ENCODE assay signal across 9 cellular contexts in genomic region chr9:130857864-130858730, GRCh38. TPM values are rescaled to one million over a fixed set of nuclear protein-coding genes. Genes with fewer than 3 reads are reported as not detected.
DNase-seq lines count a peak whose midpoint lies in the region; ATAC-seq and TF ChIP-seq lines count a peak whose summit lies in the region.
"Had no signal": no experiment of that assay in that cellular context is flagged by ENCODE, and none has a peak within 500 bp of the region (broad histone marks: within the 10 kb centered on the region; RNA-seq: fewer than 3 reads in every experiment).

No MANE protein-coding gene starts in this region.

- 76 to 83% methylated on average over 21 of the region's 21 CpGs for WGBS in sigmoid colon, 2 donors

- in situ Hi-C loops in G401 (cut with HindIII; ENCODE audit: low sequenced_read_pairs), result loop anchor here (10.0 kb wide), 1 partner anchor 123 kb away; no protein-coding TSS in a partner anchor

- H3K27me3 ChIP-seq in cardiac muscle cell (no peaks in the 10 kb centered on the region), sigmoid colon (no peaks in the 10 kb centered on the region)

- no peak for TF ChIP-seq POLR2A in sigmoid colon (IDR thresholded peaks at IDR 0.05)

- TF ChIP-seq CTCF in cardiac muscle cell (IDR thresholded peaks at IDR 0.05; ENCODE audit: low read depth, low read length) (no peak), sigmoid colon (IDR thresholded peaks at IDR 0.05) (no peak), GM20000 (IDR thresholded peaks at IDR 0.05; ENCODE audit: extremely low read depth, missing control alignments) (no peak)

- peak in 1 of 4 donors; percentile 28 for TF ChIP-seq EP300 in sigmoid colon (IDR thresholded peaks at IDR 0.05)

- H3K27ac ChIP-seq in cardiac muscle cell, result peak overlapping the region; percentile 74
- H3K27ac ChIP-seq in sigmoid colon, result peak overlapping the region; percentile 82 to 95 (median 87)

- intact Hi-C loops in sigmoid colon (cut with DNase I), result loop anchor here (1.0 kb wide), 1 partner anchor 79 kb away; no protein-coding TSS in a partner anchor

- ATAC-seq in esophagus mucosa (no peak), GM19328 (IDR thresholded peaks at IDR 0.05; ENCODE audit: unreplicated experiment) (no peak)

- peaks cover 46% of the 10 kb centered on the region for H3K36me3 ChIP-seq in cardiac muscle cell
- H3K36me3 ChIP-seq in sigmoid colon, result peaks cover 22 to 61% (median 31%) of the 10 kb centered on the region in 4 donors

- peak; percentile 78 for DNase-seq in G401 (ENCODE audit: low spot score)
- DNase-seq in amniotic stem cell (lab: John Stamatoyannopoulos, UW), result peak; percentile 32
- DNase-seq in cardiac muscle cell (ENCODE audit: low read depth in 1 of 2, low spot score in 1 of 2), result peak in 1 of 2 donors; percentile 88
- DNase-seq in sigmoid colon, result peak; percentile 93
- no peak for DNase-seq in GM20000 (ENCODE audit: low spot score)
- no peak for DNase-seq in NCI-H1048 (lab: John Stamatoyannopoulos, UW)

- H3K4me3 ChIP-seq in cardiac muscle cell, result no peak overlapping the region
- peak overlapping the region in 1 of 4 donors; percentile 0 for H3K4me3 ChIP-seq in sigmoid colon

- peaks cover 26% of the 10 kb centered on the region for H3K4me1 ChIP-seq in cardiac muscle cell (ENCODE audit: low read depth)
- H3K4me1 ChIP-seq in sigmoid colon, result peaks cover 0 to 84% (median 81%) of the 10 kb centered on the region in 4 donors

- H3K9me3 ChIP-seq in cardiac muscle cell (ENCODE audit: low read depth) (no peaks in the 10 kb centered on the region), sigmoid colon (no peaks in the 10 kb centered on the region)

RNA-seq across cellular contexts. Expression of gene ABL1, which starts 23.0 kb away (rescaled TPM):
- 22.3 and 27.1 TPM in 2 replicates for total RNA-seq in G401 (2014; rRNA removed; shearing (Covaris generic))
- total RNA-seq in cardiac muscle cell (71.6 and 97.1 TPM in 2 replicates), sigmoid colon (100 to 1,000 TPM in 2 of 4 donors, 10 to 100 TPM in 2; 69.6 to 127 (median 101) TPM), esophagus mucosa (28.4 TPM)
- polyA plus RNA-seq in cardiac muscle cell (41.8 and 60.5 TPM in 2 replicates), sigmoid colon (10 to 100 TPM; 24.5 to 50.0 (median 31.8) TPM)

RNA-seq across cellular contexts. Expression of gene QRFP, which starts 38.5 kb away (rescaled TPM):
- not detected in 2 replicates for total RNA-seq in G401 (2014; rRNA removed; shearing (Covaris generic))
- total RNA-seq in cardiac muscle cell, result not detected in 2 replicates
- 0.45 TPM in 1 of 2 replicates, not detected in the other for polyA plus RNA-seq in cardiac muscle cell
- not detected for total RNA-seq in sigmoid colon
- polyA plus RNA-seq in sigmoid colon, result under 1 TPM in 1 of 3 donors, not detected in 2; 0.20 TPM
- not detected for total RNA-seq in esophagus mucosa
- total RNA-seq: SK-MEL-5 had no signal

Comparison
In these comparisons a context has a peak if more than half of its experiments do, and no peak if none do; other contexts are left out.
1. DNase-seq: peak in G401 (single experiment), amniotic stem cell (single experiment) and sigmoid colon (single experiment); none in GM20000 (single experiment) and NCI-H1048 (single experiment).